Comparison of ENCODE assay signal across 1 cellular context in genomic region chr2:58680938-58681337, GRCh38.
TF ChIP-seq lines count a peak whose summit lies in the region.

No MANE protein-coding gene starts in this region.

TF ChIP-seq in HepG2, 621 proteins besides CTCF, POLR2A, EP300 and RAD21 (continued from another document):
- TF ChIP-seq FUBP1 (CRISPR knock-in tag; IDR thresholded peaks at IDR 0.05; ENCODE audit: borderline replicate concordance) (no peak), NFKB2 (CRISPR knock-in tag; IDR thresholded peaks at IDR 0.05; ENCODE audit: borderline replicate concordance) (no peak), ZNF335 (CRISPR knock-in tag; IDR thresholded peaks at IDR 0.05) (no peak), KDM5B (CRISPR knock-in tag; IDR thresholded peaks at IDR 0.05; ENCODE audit: borderline replicate concordance) (no peak), RXRA (CRISPR knock-in tag; IDR thresholded peaks at IDR 0.05) (no peak), MXD4 (CRISPR knock-in tag; IDR thresholded peaks at IDR 0.05) (no peak), ZNF570 (CRISPR knock-in tag; IDR thresholded peaks at IDR 0.05; ENCODE audit: borderline replicate concordance) (no peak), ZBTB26 (CRISPR knock-in tag; IDR thresholded peaks at IDR 0.05; ENCODE audit: borderline replicate concordance) (no peak), NCOA1 (CRISPR knock-in tag; IDR thresholded peaks at IDR 0.05) (no peak), GLMP (CRISPR knock-in tag; IDR thresholded peaks at IDR 0.05; ENCODE audit: borderline replicate concordance) (no peak), ATF1 (CRISPR knock-in tag; IDR thresholded peaks at IDR 0.05) (no peak), ZBTB4 (CRISPR knock-in tag; IDR thresholded peaks at IDR 0.05; ENCODE audit: borderline replicate concordance) (no peak), JUNB (CRISPR knock-in tag; IDR thresholded peaks at IDR 0.05; ENCODE audit: borderline replicate concordance) (no peak)
- TF ChIP-seq, protein P1, sequence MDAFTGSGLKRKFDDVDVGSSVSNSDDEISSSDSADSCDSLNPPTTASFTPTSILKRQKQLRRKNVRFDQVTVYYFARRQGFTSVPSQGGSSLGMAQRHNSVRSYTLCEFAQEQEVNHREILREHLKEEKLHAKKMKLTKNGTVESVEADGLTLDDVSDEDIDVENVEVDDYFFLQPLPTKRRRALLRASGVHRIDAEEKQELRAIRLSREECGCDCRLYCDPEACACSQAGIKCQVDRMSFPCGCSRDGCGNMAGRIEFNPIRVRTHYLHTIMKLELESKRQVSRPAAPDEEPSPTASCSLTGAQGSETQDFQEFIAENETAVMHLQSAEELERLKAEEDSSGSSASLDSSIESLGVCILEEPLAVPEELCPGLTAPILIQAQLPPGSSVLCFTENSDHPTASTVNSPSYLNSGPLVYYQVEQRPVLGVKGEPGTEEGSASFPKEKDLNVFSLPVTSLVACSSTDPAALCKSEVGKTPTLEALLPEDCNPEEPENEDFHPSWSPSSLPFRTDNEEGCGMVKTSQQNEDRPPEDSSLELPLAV (CRISPR knock-in tag; conservative IDR thresholded peaks at IDR 0.05; ENCODE audit: low read depth): no peak
